9 cellular contexts compared by ENCODE assay signal in genomic region chr19:48613852-48614435, GRCh38. TPM values are rescaled to one million over a fixed set of nuclear protein-coding genes. Genes with fewer than 3 reads are reported as not detected.
DNase-seq lines count a peak whose midpoint lies in the region; ATAC-seq, FAIRE-seq and TF ChIP-seq lines count a peak whose summit lies in the region.
"Had no signal": no experiment of that assay in that cellular context is flagged by ENCODE, and none has a peak within 500 bp of the region (broad histone marks: within the 10 kb centered on the region; RNA-seq: fewer than 3 reads in every experiment).

No MANE protein-coding gene starts in this region.

- H3K27me3 Mint-ChIP-seq in endothelial cell (ENCODE audit: unreplicated experiment): peaks cover 14% of the 10 kb centered on the region

- intact Hi-C loops in aorta (cut with DNase I): no loop called here

- 77% methylated on average over 13 of the region's 13 CpGs for WGBS in aorta, 2 donors

- no peaks in the 10 kb centered on the region for H3K9me3 Mint-ChIP-seq in endothelial cell (ENCODE audit: unreplicated experiment)

- H3K4me1 ChIP-seq in RWPE2 (ENCODE audit: insufficient read depth, poor library complexity, severe bottlenecking) (peaks cover 25% of the 10 kb centered on the region), skeletal muscle satellite cell (ENCODE audit: control insufficient read depth, insufficient read depth, low read length) (peaks cover 53% of the 10 kb centered on the region), aorta (ENCODE audit: control insufficient read depth in 1 of 2, insufficient read depth in 2 of 2, low read length in 2 of 2) (no peaks in the 10 kb centered on the region)

- ATAC-seq in RWPE2 (ENCODE audit: low read depth) (peak; percentile 2; the same call in 2 of the 3 replicates), aorta (ENCODE audit: low FRiP score) (no peak)

- peak; percentile 19 for TF ChIP-seq POLR2A in GM15510 (IDR thresholded peaks at IDR 0.05; ENCODE audit: borderline replicate concordance, extremely low read depth, insufficient read length)

- H3K4me3 Mint-ChIP-seq in endothelial cell (ENCODE audit: unreplicated experiment): no peak overlapping the region

- TF ChIP-seq CTCF in RWPE2 (IDR thresholded peaks at IDR 0.05; ENCODE audit: poor library complexity, severe bottlenecking) (no peak), endothelial cell (IDR thresholded peaks at IDR 0.05; ENCODE audit: unreplicated experiment) (no peak)

- peaks cover 30% of the 10 kb centered on the region for H3K36me3 Mint-ChIP-seq in endothelial cell (ENCODE audit: low read depth, unreplicated experiment)

- FAIRE-seq in HTR-8/SVneo (lab: Jason Lieb, UNC): no peak

- H3K36me3 ChIP-seq in RWPE2 (ENCODE audit: low read depth) (peaks cover 36% of the 10 kb centered on the region), skeletal muscle satellite cell (ENCODE audit: insufficient read depth, low read length) (peaks cover 42% of the 10 kb centered on the region), aorta (ENCODE audit: control insufficient read depth in 1 of 2, insufficient read depth in 2 of 2, low read length in 1 of 2) (peaks cover 0 to 10% of the 10 kb centered on the region in 2 donors)

- H3K27me3 ChIP-seq in RWPE2 (ENCODE audit: insufficient read depth, poor library complexity, severe bottlenecking) (no peaks in the 10 kb centered on the region), skeletal muscle satellite cell (ENCODE audit: control insufficient read depth, insufficient read depth, low read length) (no peaks in the 10 kb centered on the region), aorta (ENCODE audit: control insufficient read depth in 1 of 2, insufficient read depth in 2 of 2, low read length in 1 of 2) (no peaks in the 10 kb centered on the region)

- H3K9me3 ChIP-seq in RWPE2 (ENCODE audit: severe bottlenecking): no peaks in the 10 kb centered on the region
- H3K9me3 ChIP-seq in skeletal muscle satellite cell (replicated peaks; ENCODE audit: low read length): no peaks in the 10 kb centered on the region
- no peaks in the 10 kb centered on the region for H3K9me3 ChIP-seq in aorta (ENCODE audit: control insufficient read depth, low read length)

- H3K27ac Mint-ChIP-seq in endothelial cell (ENCODE audit: unreplicated experiment): peak overlapping the region; percentile 82

- peak overlapping the region; percentile 13 for H3K4me3 ChIP-seq in RWPE2 (ENCODE audit: severe bottlenecking)
- no peak overlapping the region for H3K4me3 ChIP-seq in skeletal muscle satellite cell (ENCODE audit: low read length)
- H3K4me3 ChIP-seq in aorta (ENCODE audit: low read length in 2 of 2): no peak overlapping the region

- DNase-seq in RWPE2 (ENCODE audit: low spot score) (no peak), endothelial cell (ENCODE audit: low spot score) (no peak), HTR-8/SVneo (ENCODE audit: insufficient read length, low spot score) (no peak), aorta (no peak), iPS-NIHi11 (ENCODE audit: low spot score) (no peak)

- H3K27ac ChIP-seq in RWPE2 (ENCODE audit: poor library complexity, severe bottlenecking) (peak overlapping the region; percentile 78), aorta (ENCODE audit: low read depth in 1 of 2, low read length in 2 of 2) (no peak overlapping the region)

- peak overlapping the region; percentile 23 for H3K4me2 ChIP-seq in skeletal muscle satellite cell (ENCODE audit: low read length)

- H3K9ac ChIP-seq in skeletal muscle satellite cell (ENCODE audit: low read depth, low read length): peak overlapping the region; percentile 25

- H3K4me1 Mint-ChIP-seq in endothelial cell (ENCODE audit: unreplicated experiment): peaks cover 28% of the 10 kb centered on the region

RNA-seq across cellular contexts. Expression of gene FAM83E, which starts 0.9 kb away (rescaled TPM):
- total RNA-seq in endothelial cell (ENCODE audit: unreplicated experiment) (0.64 TPM), aorta (under 1 TPM in 1 of 2 donors, not detected in 1; 0.45 TPM)
- total RNA-seq in skeletal muscle satellite cell (2012; rRNA removed): under 0.01 and 0.22 TPM in 2 replicates
- 10 to 100 TPM in 1 of 2 donors, under 1 TPM in 1; 0.74 to 12.3 TPM for polyA plus RNA-seq in aorta
- total RNA-seq: glomerular endothelial cell had no signal

RNA-seq across cellular contexts. Expression of gene RPL18, which starts 5.0 kb away (rescaled TPM):
- total RNA-seq in endothelial cell (ENCODE audit: unreplicated experiment) (1,683 TPM), aorta (100 to 1,000 TPM; 900 to 909 TPM)
- 1,800 and 2,679 TPM in 2 replicates for total RNA-seq in skeletal muscle satellite cell (2012; rRNA removed)
- 1,000 to 10,000 TPM; 2,172 to 2,376 TPM for polyA plus RNA-seq in aorta

RNA-seq across cellular contexts. Expression of gene SPHK2, which starts 5.4 kb away (rescaled TPM):
- total RNA-seq in endothelial cell (ENCODE audit: unreplicated experiment): 24.7 TPM
- total RNA-seq in skeletal muscle satellite cell (2012; rRNA removed): 8.7 and 13.2 TPM in 2 replicates
- total RNA-seq in aorta: 10 to 100 TPM; 14.6 to 17.9 TPM
- 10 to 100 TPM; 21.5 to 25.4 TPM for polyA plus RNA-seq in aorta

RNA-seq across cellular contexts. Expression of gene SPACA4, which starts 7.4 kb away (rescaled TPM):
- total RNA-seq in endothelial cell (ENCODE audit: unreplicated experiment): not detected
- total RNA-seq in skeletal muscle satellite cell (2012; rRNA removed): not detected in 2 replicates
- total RNA-seq in aorta: not detected
- under 1 TPM in 1 of 2 donors, not detected in 1; 0.18 TPM for polyA plus RNA-seq in aorta
- total RNA-seq: glomerular endothelial cell, pulmonary artery endothelial cell had no signal

RNA-seq across cellular contexts. Expression of gene DBP, which starts 23.2 kb away (rescaled TPM):
- total RNA-seq in endothelial cell (ENCODE audit: unreplicated experiment) (4.3 TPM), aorta (10 to 100 TPM in 1 of 2 donors, 1 to 10 TPM in 1; 1.5 to 10.7 TPM)
- total RNA-seq in skeletal muscle satellite cell (2012; rRNA removed): 1.7 and 3.0 TPM in 2 replicates
- 1 to 10 TPM; 5.3 to 6.8 TPM for polyA plus RNA-seq in aorta
